8 cellular contexts compared by ENCODE assay signal in the genomic region with DNA sequence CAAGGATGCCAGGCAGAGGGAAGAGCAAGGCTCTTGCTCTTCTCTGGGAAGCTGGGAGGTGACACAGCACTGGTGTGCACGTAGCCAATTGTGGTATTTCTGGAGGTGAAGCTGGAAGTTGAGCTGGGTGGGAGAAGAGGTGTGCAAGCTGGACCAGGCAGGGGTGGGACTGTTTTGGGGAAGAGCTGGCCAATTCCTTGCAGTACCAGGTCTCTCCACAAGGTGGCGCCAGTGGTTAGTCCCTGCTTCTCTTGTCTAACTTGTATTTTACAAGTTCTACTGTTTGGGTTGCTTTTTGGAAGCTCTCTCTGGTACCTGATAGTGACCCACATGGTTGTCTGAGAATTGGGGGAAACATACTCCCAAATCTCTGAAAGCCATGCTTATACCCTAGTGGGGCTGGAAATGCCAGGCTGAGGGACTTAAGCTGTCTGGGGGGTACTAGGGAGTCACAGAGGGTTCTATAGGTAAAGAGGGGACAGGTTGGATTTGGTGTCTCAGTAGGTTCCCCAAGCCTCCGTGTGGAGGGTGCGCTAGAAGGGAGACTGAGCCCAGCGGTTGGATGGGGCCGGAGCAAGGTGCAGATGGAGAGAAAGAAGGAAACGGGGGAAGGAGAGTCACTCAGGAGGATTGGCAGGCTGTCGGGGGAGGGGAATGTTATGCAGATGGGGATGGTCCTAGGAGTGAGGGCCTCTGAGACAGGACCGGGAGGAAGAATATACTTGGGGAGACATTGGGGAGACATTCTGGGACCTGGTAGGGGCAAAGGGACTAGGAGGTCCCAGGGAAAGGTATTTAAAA. TPM values are rescaled to one million over a fixed set of nuclear protein-coding genes. Genes with fewer than 3 reads are reported as not detected.
DNase-seq lines count a peak whose midpoint lies in the region; ATAC-seq, FAIRE-seq and TF ChIP-seq lines count a peak whose summit lies in the region.

No MANE protein-coding gene starts in this region.

- H3K27me3 ChIP-seq in AG04450 (ENCODE audit: control insufficient read depth, insufficient read depth, low read length): peaks cover 7% of the 10 kb centered on the region
- H3K27me3 ChIP-seq in OCI-LY3 (ENCODE audit: low read depth, low read length): peaks cover 13% of the 10 kb centered on the region

- no peaks in the 10 kb centered on the region for H3K79me2 ChIP-seq in OCI-LY3 (ENCODE audit: low read length)

- H4K20me1 ChIP-seq in OCI-LY3 (ENCODE audit: insufficient read depth, low read length): no peaks in the 10 kb centered on the region

- CTCF ChIA-PET in AG04450 (lab: Charles Lee): interaction anchor here (0.7 to 2.6 kb wide), 31 partner anchors 9 to 450 kb away, joined by 3 to 31 read pairs (median 5); partner anchors contain the start of genes FXYD5, FXYD7 and LGI4

- no peak overlapping the region for H3K4me3 Mint-ChIP-seq in activated T-helper 17 cell treated with anti-CD3 and anti-CD28 coated beads, Interleukin-2, amount 50 U/mL, for 72 hours

- no peaks in the 10 kb centered on the region for H3K36me3 ChIP-seq in OCI-LY3 (replicated peaks; ENCODE audit: low read depth, low read length)

- H3K27ac Mint-ChIP-seq in activated T-helper 17 cell treated with anti-CD3 and anti-CD28 coated beads, Interleukin-2, amount 50 U/mL, for 72 hours: peak overlapping the region; percentile 63

- H3K4me3 ChIP-seq in AG04450 (ENCODE audit: low read depth, low read length): no peak overlapping the region
- H3K4me3 ChIP-seq in OCI-LY3 (ENCODE audit: low read length): no peak overlapping the region

- no peak overlapping the region for H2AFZ ChIP-seq in OCI-LY3 (ENCODE audit: low read depth, low read length)

- no peak overlapping the region for H3K27ac ChIP-seq in AG04450 (ENCODE audit: low read depth, low read length)
- H3K27ac ChIP-seq in OCI-LY3 (ENCODE audit: low read length): no peak overlapping the region

- no peaks in the 10 kb centered on the region for H3K9me3 ChIP-seq in AG04450 (ENCODE audit: control insufficient read depth, insufficient read depth, low read length)
- no peaks in the 10 kb centered on the region for H3K9me3 ChIP-seq in OCI-LY3 (ENCODE audit: insufficient read depth, low read length)

- no peak overlapping the region for H3K4me2 ChIP-seq in OCI-LY3 (ENCODE audit: low read length)

- no peaks in the 10 kb centered on the region for H3K4me1 ChIP-seq in OCI-LY3 (ENCODE audit: low read length)

- intact Hi-C loops in posterior cingulate gyrus (cut with DNase I): loop anchor here (5.0 to 10.0 kb wide), 2 partner anchors 50 to 93 kb away; partner anchors contain the start of genes FXYD1 and LGI4

- no peaks in the 10 kb centered on the region for H3K36me3 Mint-ChIP-seq in activated T-helper 17 cell treated with anti-CD3 and anti-CD28 coated beads, Interleukin-2, amount 50 U/mL, for 72 hours (ENCODE audit: low read depth)

- POLR2A ChIA-PET in AG04450 (lab: Yijun Ruan, JAX): interaction anchor here (0.6 kb wide), 1 partner anchor 219 kb away, joined by 4 read pairs; no protein-coding TSS in a partner anchor

- peak; percentile 70 for FAIRE-seq in GM12891 (lab: Jason Lieb, UNC)

- no peak for TF ChIP-seq POLR2A in GM12891 (IDR thresholded peaks at IDR 0.05; ENCODE audit: low read depth, low read length)

- no peaks in the 10 kb centered on the region for H3K9me3 Mint-ChIP-seq in activated T-helper 17 cell treated with anti-CD3 and anti-CD28 coated beads, Interleukin-2, amount 50 U/mL, for 72 hours

- H3K9ac ChIP-seq in OCI-LY3 (ENCODE audit: low read length): no peak overlapping the region

- DNase-seq in AG04450 (ENCODE audit: low read depth, low spot score) (no peak), GM12891 (ENCODE audit: insufficient read length, low spot score) (no peak), foreskin melanocyte (peak; percentile 54), posterior cingulate gyrus (peak; percentile 66 to 96 (median 88))

- no peaks in the 10 kb centered on the region for H3K27me3 Mint-ChIP-seq in activated T-helper 17 cell treated with anti-CD3 and anti-CD28 coated beads, Interleukin-2, amount 50 U/mL, for 72 hours

- no peak for ATAC-seq in activated T-helper 17 cell treated with anti-CD3 and anti-CD28 coated beads, Interleukin-2, amount 50 U/mL, for 72 hours (replicated peaks)
- ATAC-seq in GM18498 (IDR thresholded peaks at IDR 0.05; ENCODE audit: unreplicated experiment) (no peak), GM21529 (IDR thresholded peaks at IDR 0.05; ENCODE audit: unreplicated experiment) (no peak)

- peaks cover 27% of the 10 kb centered on the region for H3K4me1 Mint-ChIP-seq in activated T-helper 17 cell treated with anti-CD3 and anti-CD28 coated beads, Interleukin-2, amount 50 U/mL, for 72 hours

- TF ChIP-seq CTCF in AG04450 (IDR thresholded peaks at IDR 0.05; ENCODE audit: low read depth, low read length): peak; percentile 94
- TF ChIP-seq CTCF in OCI-LY3 (IDR thresholded peaks at IDR 0.05; ENCODE audit: low read depth, low read length): peak; percentile 99

TF ChIP-seq in GM12891, 5 proteins besides CTCF, POLR2A, EP300 and RAD21:
- TF ChIP-seq SPI1 (IDR thresholded peaks at IDR 0.05; ENCODE audit: low read depth, low read length): 0 out of 2 replicates have a peak, but pooled peaks have one; percentile 4
- TF ChIP-seq POLR2AphosphoS5 (IDR thresholded peaks at IDR 0.05; ENCODE audit: low read depth, low read length): no peak
TF ChIP-seq in GM12891: peak in this region for 1.

RNA-seq across cellular contexts. Expression of gene HPN, which starts 3.0 kb away (rescaled TPM):
- not detected in 2 replicates for polyA plus RNA-seq in AG04450 (2011; rRNA removed)
- not detected in 2 replicates for polyA minus RNA-seq in AG04450 (2011; rRNA and poly(A)+ RNA removed)
- polyA plus RNA-seq in GM12891 (2012; ENCODE audit: low read depth, missing spikeins): 0.06 TPM
- under 1 TPM in 1 of 2 donors, not detected in 1; 0.48 TPM for total RNA-seq in activated T-helper 17 cell treated with anti-CD3 and anti-CD28 coated beads, Interleukin-2, amount 50 U/mL, for 72 hours

RNA-seq across cellular contexts. Expression of gene SCN1B, which starts 14.2 kb away (rescaled TPM):
- polyA plus RNA-seq in AG04450 (2011; rRNA removed): 5.7 and 5.8 TPM in 2 replicates
- 3.0 and 5.1 TPM in 2 replicates for polyA minus RNA-seq in AG04450 (2011; rRNA and poly(A)+ RNA removed)
- polyA plus RNA-seq in GM12891 (2012; ENCODE audit: low read depth, missing spikeins): 0.18 TPM
- 1 to 10 TPM in 1 of 2 donors, under 1 TPM in 1; 0.97 to 3.1 TPM for total RNA-seq in activated T-helper 17 cell treated with anti-CD3 and anti-CD28 coated beads, Interleukin-2, amount 50 U/mL, for 72 hours

RNA-seq across cellular contexts. Expression of gene GRAMD1A, which starts 44.4 kb away (rescaled TPM):
- 53.2 and 57.7 TPM in 2 replicates for polyA plus RNA-seq in AG04450 (2011; rRNA removed)
- polyA minus RNA-seq in AG04450 (2011; rRNA and poly(A)+ RNA removed): 61.5 and 72.9 TPM in 2 replicates
- polyA plus RNA-seq in GM12891 (2012; ENCODE audit: low read depth, missing spikeins): 58.2 TPM
- total RNA-seq in activated T-helper 17 cell treated with anti-CD3 and anti-CD28 coated beads, Interleukin-2, amount 50 U/mL, for 72 hours: 100 to 1,000 TPM; 123 to 183 TPM

Comparison
In these comparisons a context has a peak if more than half of its experiments do, and no peak if none do; other contexts are left out.
1. DNase-seq: peak in foreskin melanocyte (single experiment) and posterior cingulate gyrus (10 of 10); none in AG04450 (single experiment) and GM12891 (single experiment).